In genomic region chr15:39455502-39455991, GRCh38 we compare ENCODE assay signal across 12 cellular contexts.
A peak's percentile ranks its signal among the peaks of the same experiment; 100 is the strongest.
DNase-seq lines count a peak whose midpoint lies in the region; ATAC-seq, FAIRE-seq and TF ChIP-seq lines count a peak whose summit lies in the region.
"Had no signal": no experiment of that assay in that cellular context is flagged by ENCODE, and none has a peak within 500 bp of the region (broad histone marks: within the 10 kb centered on the region; RNA-seq: fewer than 3 reads in every experiment).

No MANE protein-coding gene starts in this region.

- 22% methylated on average over 5 of the region's 5 CpGs for WGBS in A549 (ENCODE audit: missing lambda C conversion rate)

- H3K27me3 ChIP-seq in tibial artery = no peaks in the 10 kb centered on the region

- peaks cover 10% of the 10 kb centered on the region for H3K4me1 ChIP-seq in A549
- peaks cover 0 to 4% (median 0%) of the 10 kb centered on the region in 4 donors for H3K4me1 ChIP-seq in tibial artery

- H3K36me3 ChIP-seq in tibial artery = no peaks in the 10 kb centered on the region

- no peak for TF ChIP-seq POLR2A in A549 (IDR thresholded peaks at IDR 0.05; ENCODE audit: low read length)

- CTCF ChIA-PET in A549 (lab: Yijun Ruan, JAX) = no interaction called here

- TF ChIP-seq RAD21 in A549 (conservative IDR thresholded peaks at IDR 0.05 in 1 of 2, IDR thresholded peaks at IDR 0.05 in 1 of 2) = no peak

- H3K9me3 ChIP-seq in A549 = no peaks in the 10 kb centered on the region
- no peaks in the 10 kb centered on the region for H3K9me3 ChIP-seq in tibial artery

- H3K4me2 ChIP-seq in A549 = peak overlapping the region; percentile 19; the same call in 1 of the 3 replicates

- H3K27ac ChIP-seq in A549 (peak overlapping the region; percentile 55 to 64), tibial artery (no peak overlapping the region)

- DNase-seq in A549 (ENCODE audit: low read depth in 1 of 2, low spot score in 1 of 2) = peak in 1 of 2 experiments; percentile 40
- peak; percentile 50 for DNase-seq in GM03348 (ENCODE audit: low spot score)
- DNase-seq in SHP77 (lab: John Stamatoyannopoulos, UW) = peak; percentile 63 to 73
- DNase-seq in fibroblast of mammary gland (ENCODE audit: low read depth) = peak; percentile 94
- no peak for DNase-seq in tibial artery
- DNase-seq in Right ventricle myocardium inferior (ENCODE audit: missing footprints) = no peak
- DNase-seq in retina = no peak
- DNase-seq: CD8-positive, alpha-beta memory T cell; nephron progenitor cell; stimulated activated CD4-positive, alpha-beta T cell treated with anti-CD3 and anti-CD28 coated beads, Interleukin-1b, Interleukin-23, amount 100 ng/mL, for 48 hours had no signal

- POLR2A ChIA-PET in A549 (lab: Yijun Ruan, JAX) = no interaction called here

- no peak for FAIRE-seq in A549 (lab: Jason Lieb, UNC)
- FAIRE-seq: colon had no signal

- ATAC-seq in A549 (peak in 1 of 2 experiments; percentile 55; a peak in 3 of 6 replicates), GM18873 (IDR thresholded peaks at IDR 0.05; ENCODE audit: low FRiP score, unreplicated experiment) (no peak), Right ventricle myocardium inferior (no peak)

- TF ChIP-seq CTCF in A549 (IDR thresholded peaks at IDR 0.05) (no peak), fibroblast of mammary gland (conservative IDR thresholded peaks at IDR 0.05; ENCODE audit: control insufficient read depth, insufficient read depth, low read depth, low read length) (no peak), tibial artery (IDR thresholded peaks at IDR 0.05) (no peak)

- intact Hi-C loops in tibial artery (cut with DNase I; ENCODE audit: low total_unique reads) = no loop called here
- intact Hi-C loops in Right ventricle myocardium inferior (cut with DNase I) = no loop called here

- H3K4me3 ChIP-seq in A549 (no peak overlapping the region), fibroblast of mammary gland (ENCODE audit: control insufficient read depth, low read depth, low read length) (no peak overlapping the region), tibial artery (no peak overlapping the region)

- no peak for TF ChIP-seq EP300 in A549 (IDR thresholded peaks at IDR 0.05)

TF ChIP-seq in A549, 52 proteins besides CTCF, POLR2A, EP300 and RAD21:
- TF ChIP-seq ATOH8 (CRISPR knock-in tag; IDR thresholded peaks at IDR 0.05; ENCODE audit: low read depth) = no peak
- TF ChIP-seq EHF (CRISPR knock-in tag; IDR thresholded peaks at IDR 0.05) = no peak
- TF ChIP-seq NFE2L2 (conservative IDR thresholded peaks at IDR 0.05; ENCODE audit: low read length) = peak; percentile 87
- no peak for TF ChIP-seq MAX (IDR thresholded peaks at IDR 0.05)
- TF ChIP-seq JUNB (IDR thresholded peaks at IDR 0.05) = no peak
- TF ChIP-seq FOSL2 (IDR thresholded peaks at IDR 0.05) = no peak
- TF ChIP-seq FOSL2 (CRISPR knock-in tag; IDR thresholded peaks at IDR 0.05) = 0 out of 2 replicates have a peak, but pooled peaks have one; percentile 2
- TF ChIP-seq CBX8 (IDR thresholded peaks at IDR 0.05) = no peak
- no peak for TF ChIP-seq CHD2 (IDR thresholded peaks at IDR 0.05; ENCODE audit: low read length, partially characterized antibody)
- no peak for TF ChIP-seq TP53 (CRISPR knock-in tag; IDR thresholded peaks at IDR 0.05)
- TF ChIP-seq MAFK (IDR thresholded peaks at IDR 0.05; ENCODE audit: partially characterized antibody) = peak; percentile 92
- no peak for TF ChIP-seq HMGXB4 (CRISPR knock-in tag; IDR thresholded peaks at IDR 0.05; ENCODE audit: borderline replicate concordance)
TF ChIP-seq in A549: peak in this region for 3.

Comparison
In these comparisons a context has a peak if more than half of its experiments do, and no peak if none do; other contexts are left out.
1. DNase-seq: peak in GM03348 (single experiment), SHP77 (2 of 2) and fibroblast of mammary gland (single experiment); none in tibial artery (0 of 2), Right ventricle myocardium inferior (single experiment) and retina (single experiment).
2. H3K27ac ChIP-seq: peak in A549 (2 of 2); none in tibial artery (0 of 2).